Comparison of ENCODE assay signal across 11 cellular contexts in the genomic region with DNA sequence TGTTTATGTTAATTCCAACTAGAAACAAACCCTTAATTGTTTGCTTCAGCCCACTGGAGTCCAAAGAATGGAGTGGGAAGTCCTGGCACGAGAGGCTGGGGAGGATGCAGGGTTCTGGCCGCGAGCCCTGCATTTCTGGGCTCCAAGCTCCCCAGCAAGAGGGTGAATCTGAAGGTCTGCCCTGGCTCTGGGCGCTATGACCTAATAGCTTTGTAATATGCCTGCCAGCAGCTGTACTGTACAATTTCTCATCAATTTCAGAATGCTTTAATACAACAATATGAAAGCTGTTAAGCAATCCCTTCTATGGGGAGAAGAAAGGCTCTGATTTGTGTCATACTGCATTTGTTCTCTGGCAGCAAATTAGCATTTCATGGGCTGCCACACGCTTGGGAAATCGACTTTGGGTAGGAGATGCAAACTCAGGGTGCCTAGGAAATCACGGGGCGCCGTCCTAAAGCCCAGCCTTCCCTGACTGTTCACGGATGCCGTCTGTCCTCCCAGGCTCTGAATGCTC. TPM values are rescaled to one million over a fixed set of nuclear protein-coding genes. Genes with fewer than 3 reads are reported as not detected.
DNase-seq lines count a peak whose midpoint lies in the region; ATAC-seq and TF ChIP-seq lines count a peak whose summit lies in the region.
"Had no signal": no experiment of that assay in that cellular context is flagged by ENCODE, and none has a peak within 500 bp of the region (broad histone marks: within the 10 kb centered on the region; RNA-seq: fewer than 3 reads in every experiment).

No MANE protein-coding gene starts in this region.

- 60 to 71% (median 61%) methylated on average over 10 to 11 of the region's 11 CpGs for WGBS in heart left ventricle, 4 donors
- 27 to 45% (median 35%) methylated on average over 11 of the region's 11 CpGs for WGBS in psoas muscle, 3 donors

- no peak for TF ChIP-seq POLR2A in heart left ventricle (IDR thresholded peaks at IDR 0.05)

- H3K36me3 ChIP-seq in heart left ventricle: peaks cover under 1 to 100% (median 95%) of the 10 kb centered on the region in 9 donors
- H3K36me3 ChIP-seq in psoas muscle (ENCODE audit: insufficient read depth in 1 of 2, low read depth in 1 of 2): peaks cover 0 to 45% of the 10 kb centered on the region in 2 donors

- DNase-seq in AG10803 (ENCODE audit: low read depth) (peak; percentile 98), astrocyte of the spinal cord (ENCODE audit: low read depth, low spot score) (peak; percentile 36), heart left ventricle (peak in 3 of 5 donors; percentile 43 to 57 (median 56)), psoas muscle (peak in 1 of 2 donors; percentile 61), NAMALWA (ENCODE audit: low spot score) (no peak), D341Med (ENCODE audit: low spot score) (no peak), SKM-1 treated with dmso at 0.1 percent for 144 hours (lab: John Stamatoyannopoulos, UW; ENCODE audit: unreplicated experiment) (no peak), SIG-M5 treated with dmso at 0.1 percent for 504 hours (lab: John Stamatoyannopoulos, UW; ENCODE audit: unreplicated experiment) (no peak)
- DNase-seq: cortex of kidney, NCI-H1436 had no signal

- no peak for TF ChIP-seq CTCF in AG10803 (conservative IDR thresholded peaks at IDR 0.05; ENCODE audit: low read length)
- TF ChIP-seq CTCF in astrocyte of the spinal cord (IDR thresholded peaks at IDR 0.05; ENCODE audit: low read depth, low read length): no peak
- no peak for TF ChIP-seq CTCF in heart left ventricle (IDR thresholded peaks at IDR 0.05)
- TF ChIP-seq CTCF in psoas muscle (IDR thresholded peaks at IDR 0.05): no peak

- intact Hi-C loops in heart left ventricle (cut with DNase I) (loop anchor here in 3 of 10 donors (5.0 to 10.0 kb wide), 2 partner anchors 47 to 65 kb away; no protein-coding TSS in a partner anchor), psoas muscle (cut with DNase I) (no loop called here)

- H3K9me3 ChIP-seq in heart left ventricle: peaks cover 0 to 12% (median 0%) of the 10 kb centered on the region in 12 donors
- no peaks in the 10 kb centered on the region for H3K9me3 ChIP-seq in psoas muscle
- H3K9me3 ChIP-seq: prostate gland had no signal

- H3K27ac ChIP-seq in heart left ventricle: peak overlapping the region in 7 of 12 donors; percentile 17 to 58 (median 39)
- H3K27ac ChIP-seq in psoas muscle: no peak overlapping the region
- H3K27ac ChIP-seq: prostate gland had no signal

- H3K4me3 ChIP-seq in AG10803 (ENCODE audit: low read length) (no peak overlapping the region; the same call in 1 of the 2 replicates), astrocyte of the spinal cord (ENCODE audit: low read depth, low read length) (no peak overlapping the region), heart left ventricle (no peak overlapping the region), psoas muscle (no peak overlapping the region)
- H3K4me3 ChIP-seq: prostate gland had no signal

- H3K4me1 ChIP-seq in heart left ventricle: peaks cover 0 to 16% (median 9%) of the 10 kb centered on the region in 12 donors
- H3K4me1 ChIP-seq in psoas muscle: no peaks in the 10 kb centered on the region
- H3K4me1 ChIP-seq: prostate gland had no signal

- H3K27me3 ChIP-seq in heart left ventricle (no peaks in the 10 kb centered on the region), psoas muscle (ENCODE audit: insufficient read depth in 3 of 3, low read length in 2 of 3) (no peaks in the 10 kb centered on the region)

- in situ Hi-C loops in astrocyte of the spinal cord (cut with HindIII; ENCODE audit: low sequenced_read_pairs): no loop called here

- ATAC-seq in heart left ventricle (peak in 3 of 4 donors; percentile 65 to 67 (median 66)), psoas muscle (peak in 3 of 4 donors; percentile 34 to 45 (median 38))

RNA-seq across cellular contexts. Expression of a gene that starts 43.8 kb away (rescaled TPM):
- total RNA-seq in heart left ventricle: 10 to 100 TPM; 23.3 to 35.2 (median 25.8) TPM
- polyA plus RNA-seq in heart left ventricle: 10 to 100 TPM; 16.5 to 36.4 TPM
- 10 to 100 TPM; 24.6 to 54.8 (median 44.7) TPM for total RNA-seq in psoas muscle
- 10 to 100 TPM; 34.2 to 79.2 (median 37.6) TPM for polyA plus RNA-seq in psoas muscle

Comparison
In these comparisons a context has a peak if more than half of its experiments do, and no peak if none do; other contexts are left out.
1. DNase-seq: peak in AG10803 (single experiment), astrocyte of the spinal cord (single experiment) and heart left ventricle (3 of 5); none in NAMALWA (single experiment), D341Med (single experiment), SKM-1 treated with dmso at 0.1 percent for 144 hours (single experiment) and SIG-M5 treated with dmso at 0.1 percent for 504 hours (single experiment).